ENCODE assay signal across 29 cellular contexts in genomic region chr10:91137822-91138221, GRCh38.
DNase-seq lines count a peak whose midpoint lies in the region; ATAC-seq and TF ChIP-seq lines count a peak whose summit lies in the region.
"Had no signal": no experiment of that assay in that cellular context is flagged by ENCODE, and none has a peak within 500 bp of the region (broad histone marks: within the 10 kb centered on the region; RNA-seq: fewer than 3 reads in every experiment).

No MANE protein-coding gene starts in this region.

- no peaks in the 10 kb centered on the region for H3K27me3 ChIP-seq in aorta (ENCODE audit: control insufficient read depth in 1 of 2, insufficient read depth in 2 of 2, low read length in 1 of 2)
- no peaks in the 10 kb centered on the region for H3K27me3 ChIP-seq in tibial artery
- H3K27me3 ChIP-seq: BLaER1 treated with 17β-estradiol and CSF1 and Interleukin-3, amounts not matched to agents 10 nM and 100 nM; hepatocyte; ovary; right atrium auricular region; SJCRH30 had no signal

- no peak overlapping the region for H3K27ac ChIP-seq in aorta (ENCODE audit: low read depth in 1 of 2, low read length in 2 of 2)
- no peak overlapping the region for H3K27ac ChIP-seq in tibial artery
- H3K27ac ChIP-seq: BLaER1 treated with 17β-estradiol and CSF1 and Interleukin-3, amounts not matched to agents 10 nM and 100 nM; hepatocyte; left ventricle myocardium inferior; ovary; right atrium auricular region; SJCRH30 had no signal

- DNase-seq in SHP77 (lab: John Stamatoyannopoulos, UW) (peak; percentile 9 to 24), SHP77 treated with DMSO at 0.1 percent for 48 hours (lab: John Stamatoyannopoulos, UW) (no peak), NCI-H187 treated with DMSO at 0.1 percent for 48 hours (lab: John Stamatoyannopoulos, UW) (peak; percentile 12), NCI-H82 (lab: John Stamatoyannopoulos, UW) (peak; percentile 94), aorta (no peak), tibial artery (no peak)
- no peak for DNase-seq in activated CD4-positive, alpha-beta T cell treated with anti-CD3 and anti-CD28 coated beads, Interleukin-2, amount 50 U/mL, for 4 hours
- DNase-seq: activated CD4-positive, alpha-beta T cell treated with anti-CD3 and anti-CD28 coated beads, Interleukin-2, amount 10 ng/mL, durations not matched to agents 7 days and 5 days; activated effector memory CD4-positive, alpha-beta T cell treated with Interleukin-2 at 50 U/mL for 16 hours; activated naive CD8-positive, alpha-beta T cell treated with anti-CD3 and anti-CD28 coated beads, Interleukin-2, amount 10 ng/mL, durations not matched to agents 7 days and 5 days; effector memory CD4-positive, alpha-beta T cell; GF-D8; HCEC 1CT; immature natural killer cell; left ventricle myocardium inferior; naive thymus-derived CD4-positive, alpha-beta T cell; NCI-H1930; NK-92 treated with Interleukin-12 subunit alpha and Interleukin-12 subunit beta, amount 100 ng/mL, for 24 hours; ovary; SJCRH30; stimulated activated CD4-positive, alpha-beta T cell treated with anti-CD3 and anti-CD28 coated beads, Interleukin-12 subunit alpha, Interleukin-12 subunit beta, amount 100 ng/mL, for 4 hours; stimulated activated CD4-positive, alpha-beta T cell treated with anti-CD3 and anti-CD28 coated beads, Interleukin-4, amount 100 ng/mL, for 4 hours; T-helper 17 cell; trophoblast cell had no signal

- no peak for ATAC-seq in GM18870 (IDR thresholded peaks at IDR 0.05; ENCODE audit: unreplicated experiment)
- no peak for ATAC-seq in aorta (ENCODE audit: low FRiP score)
- ATAC-seq: naive thymus-derived CD4-positive, alpha-beta T cell; Panc1; T-helper 17 cell had no signal

- TF ChIP-seq CTCF in tibial artery (IDR thresholded peaks at IDR 0.05) = no peak

- 31 to 40% methylated on average over 1 of the region's 1 CpG for WGBS in aorta, 2 donors

- H3K9me3 ChIP-seq in aorta (ENCODE audit: control insufficient read depth, low read length) (no peaks in the 10 kb centered on the region), tibial artery (no peaks in the 10 kb centered on the region)
- H3K9me3 ChIP-seq: BLaER1 treated with 17β-estradiol and CSF1 and Interleukin-3, amounts not matched to agents 10 nM and 100 nM; left ventricle myocardium inferior; ovary; right atrium auricular region; SJCRH30 had no signal

- intact Hi-C loops in aorta (cut with DNase I) (no loop called here), tibial artery (cut with DNase I; ENCODE audit: low total_unique reads) (no loop called here)

- H3K4me3 ChIP-seq in aorta (ENCODE audit: low read length in 2 of 2) (no peak overlapping the region), tibial artery (no peak overlapping the region)
- H3K4me3 ChIP-seq: BLaER1 treated with 17β-estradiol and CSF1 and Interleukin-3, amounts not matched to agents 10 nM and 100 nM; hepatocyte; left ventricle myocardium inferior; ovary; right atrium auricular region; SJCRH30 had no signal

- H3K4me1 ChIP-seq in aorta (ENCODE audit: control insufficient read depth in 1 of 2, insufficient read depth in 2 of 2, low read length in 2 of 2) (no peaks in the 10 kb centered on the region), tibial artery (no peaks in the 10 kb centered on the region)
- H3K4me1 ChIP-seq: left ventricle myocardium inferior, right atrium auricular region, SJCRH30 had no signal

- H3K36me3 ChIP-seq in aorta (ENCODE audit: control insufficient read depth in 1 of 2, insufficient read depth in 2 of 2, low read length in 1 of 2) = no peaks in the 10 kb centered on the region
- no peaks in the 10 kb centered on the region for H3K36me3 ChIP-seq in tibial artery
- H3K36me3 ChIP-seq: BLaER1 treated with 17β-estradiol and CSF1 and Interleukin-3, amounts not matched to agents 10 nM and 100 nM; left ventricle myocardium inferior; ovary; right atrium auricular region; SJCRH30 had no signal

Comparison
In these comparisons a context has a peak if more than half of its experiments do, and no peak if none do; other contexts are left out.
1. DNase-seq: peak in SHP77 (2 of 2), NCI-H187 treated with DMSO at 0.1 percent for 48 hours (single experiment) and NCI-H82 (single experiment); none in SHP77 treated with DMSO at 0.1 percent for 48 hours (single experiment), aorta (0 of 2), activated CD4-positive, alpha-beta T cell treated with anti-CD3 and anti-CD28 coated beads, Interleukin-2, amount 50 U/mL, for 4 hours (0 of 2) and tibial artery (0 of 2).